2 cellular contexts compared by ENCODE assay signal in the genomic region with DNA sequence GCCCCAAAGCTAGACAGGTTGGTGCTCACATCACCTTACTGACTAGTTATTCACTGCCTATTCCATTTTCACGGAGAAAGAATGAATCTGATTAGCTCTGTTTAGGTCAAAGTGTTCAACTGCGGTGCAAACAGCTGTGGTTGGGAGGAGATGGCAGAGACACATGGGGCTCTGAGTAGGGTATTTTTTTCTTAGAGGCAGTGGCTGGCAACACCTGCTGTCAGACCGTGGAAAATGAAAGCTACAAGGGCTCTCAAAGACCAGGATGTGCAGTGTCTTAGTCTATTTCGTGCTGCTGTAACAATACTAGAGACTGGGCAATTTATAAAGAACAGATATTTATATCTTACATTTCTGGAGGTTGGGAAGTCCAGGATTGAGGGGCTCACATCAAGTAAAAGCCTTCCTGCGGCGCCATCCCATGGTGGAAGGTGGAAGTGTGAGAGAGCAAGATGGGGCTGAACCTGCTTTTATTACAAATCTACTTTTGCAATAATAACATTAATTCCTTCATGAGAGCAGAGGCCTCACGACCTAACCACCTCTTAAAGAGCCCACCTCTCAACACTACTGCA.
TF ChIP-seq lines count a peak whose summit lies in the region.

No MANE protein-coding gene starts in this region.

TF ChIP-seq in HepG2, 621 proteins besides CTCF, POLR2A, EP300 and RAD21:
- TF ChIP-seq XBP1 (CRISPR knock-in tag; IDR thresholded peaks at IDR 0.05), result no peak
- peak; percentile 43 for TF ChIP-seq STAG1 (CRISPR knock-in tag; IDR thresholded peaks at IDR 0.05)

TF ChIP-seq in IMR-90, 13 proteins besides CTCF, POLR2A, EP300 and RAD21:
- TF ChIP-seq, protein P1, sequence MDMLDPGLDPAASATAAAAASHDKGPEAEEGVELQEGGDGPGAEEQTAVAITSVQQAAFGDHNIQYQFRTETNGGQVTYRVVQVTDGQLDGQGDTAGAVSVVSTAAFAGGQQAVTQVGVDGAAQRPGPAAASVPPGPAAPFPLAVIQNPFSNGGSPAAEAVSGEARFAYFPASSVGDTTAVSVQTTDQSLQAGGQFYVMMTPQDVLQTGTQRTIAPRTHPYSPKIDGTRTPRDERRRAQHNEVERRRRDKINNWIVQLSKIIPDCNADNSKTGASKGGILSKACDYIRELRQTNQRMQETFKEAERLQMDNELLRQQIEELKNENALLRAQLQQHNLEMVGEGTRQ (IDR thresholded peaks at IDR 0.05; ENCODE audit: low read depth, low read length), result no peak
- TF ChIP-seq SMC3 (IDR thresholded peaks at IDR 0.05; ENCODE audit: low read depth, low read length), result peak; percentile 10; the same call in 1 of the 2 replicates
